In the genomic region with DNA sequence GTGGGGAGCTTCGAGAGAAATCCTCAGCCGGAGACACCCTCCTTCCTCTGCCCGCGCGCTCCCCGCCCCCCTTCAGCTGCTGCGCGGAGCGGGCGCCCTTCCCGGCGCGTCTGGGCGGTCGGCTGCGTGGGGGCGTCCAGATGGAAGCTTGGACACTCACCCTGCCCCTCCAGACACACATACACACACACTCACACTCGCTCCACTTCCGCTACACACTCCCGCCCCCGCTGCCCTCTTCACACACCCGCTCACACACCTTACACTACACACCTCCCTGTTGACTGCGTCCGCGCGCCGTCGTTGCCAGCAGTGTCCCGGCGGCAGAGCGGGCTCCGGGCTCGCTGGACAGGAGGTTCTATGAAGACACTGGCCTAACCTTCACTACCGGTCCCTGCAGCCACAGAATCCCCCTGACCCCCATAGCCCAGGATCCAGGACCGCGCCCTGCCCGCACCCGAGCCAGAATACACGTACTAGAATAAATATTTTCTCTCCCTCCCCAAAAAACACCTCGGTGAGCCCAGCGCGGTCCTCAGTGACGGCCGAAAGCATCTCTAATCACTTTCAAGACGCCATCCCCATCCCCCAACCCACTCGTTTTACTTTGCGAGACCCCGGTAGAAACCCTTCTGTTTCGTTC, we compare ENCODE assay signal across 8 cellular contexts. TPM values are rescaled to one million over a fixed set of nuclear protein-coding genes. Genes with fewer than 3 reads are reported as not detected.
A peak's percentile ranks its signal among the peaks of the same experiment; 100 is the strongest.
DNase-seq lines count a peak whose midpoint lies in the region; ATAC-seq and TF ChIP-seq lines count a peak whose summit lies in the region.

No MANE protein-coding gene starts in this region.

- H3K4me3 ChIP-seq in AG04450 (ENCODE audit: low read depth, low read length) = peak overlapping the region; percentile 68

- peaks cover 32% of the 10 kb centered on the region for H3K27me3 Mint-ChIP-seq in activated CD4-positive, alpha-beta T cell treated with anti-CD3 and anti-CD28 coated beads, Interleukin-2, amount 10 ng/mL, durations not matched to agents 24 days and 14 days
- H3K27me3 Mint-ChIP-seq in effector memory CD8-positive, alpha-beta T cell = peaks cover 53 to 66% of the 10 kb centered on the region in 2 donors
- H3K27me3 Mint-ChIP-seq in stimulated activated memory B cell treated with anti-CD40 and anti-IgM and Interleukin-4, amounts not matched to agents 10 μg/mL and 1 μg/mL and 100 μg/mL, for 72 hours = peaks cover 12% of the 10 kb centered on the region

- TF ChIP-seq CTCF in AG04450 (IDR thresholded peaks at IDR 0.05; ENCODE audit: low read depth, low read length) = no peak

- H3K27me3 ChIP-seq in AG04450 (ENCODE audit: control insufficient read depth, insufficient read depth, low read length) = peaks cover 51% of the 10 kb centered on the region

- CTCF ChIA-PET in AG04450 (lab: Charles Lee) = interaction anchor here (0.6 to 4.3 kb wide), 44 partner anchors 8 to 1926 kb away, joined by 3 to 102 read pairs (median 4); a partner anchor contains a TSS

- H3K9me3 Mint-ChIP-seq in activated CD4-positive, alpha-beta T cell treated with anti-CD3 and anti-CD28 coated beads, Interleukin-2, amount 10 ng/mL, durations not matched to agents 24 days and 14 days = no peaks in the 10 kb centered on the region
- H3K9me3 Mint-ChIP-seq in effector memory CD8-positive, alpha-beta T cell = no peaks in the 10 kb centered on the region
- no peaks in the 10 kb centered on the region for H3K9me3 Mint-ChIP-seq in stimulated activated memory B cell treated with anti-CD40 and anti-IgM and Interleukin-4, amounts not matched to agents 10 μg/mL and 1 μg/mL and 100 μg/mL, for 72 hours

- peak; percentile 6 for ATAC-seq in HG03575 (IDR thresholded peaks at IDR 0.05; ENCODE audit: extremely low read depth, insufficient number of reproducible peaks, low FRiP score, unreplicated experiment)
- peak; percentile 16 for ATAC-seq in effector memory CD8-positive, alpha-beta T cell (replicated peaks)
- ATAC-seq in stimulated activated memory B cell treated with anti-CD40 and anti-IgM and Interleukin-4, amounts not matched to agents 10 μg/mL and 1 μg/mL and 100 μg/mL, for 72 hours = peak; percentile 57
- ATAC-seq in HG02763 (IDR thresholded peaks at IDR 0.05; ENCODE audit: unreplicated experiment) = no peak

- H3K27ac Mint-ChIP-seq in activated CD4-positive, alpha-beta T cell treated with anti-CD3 and anti-CD28 coated beads, Interleukin-2, amount 10 ng/mL, durations not matched to agents 24 days and 14 days = peak overlapping the region; percentile 100
- peak overlapping the region; percentile 86 to 92 for H3K27ac Mint-ChIP-seq in effector memory CD8-positive, alpha-beta T cell
- peak overlapping the region; percentile 96 for H3K27ac Mint-ChIP-seq in stimulated activated memory B cell treated with anti-CD40 and anti-IgM and Interleukin-4, amounts not matched to agents 10 μg/mL and 1 μg/mL and 100 μg/mL, for 72 hours

- intact Hi-C loops in activated CD4-positive, alpha-beta T cell treated with anti-CD3 and anti-CD28 coated beads, Interleukin-2, amount 10 ng/mL, durations not matched to agents 24 days and 14 days (cut with micrococcal nuclease) = loop anchor here (1.0 to 10.0 kb wide), 6 partner anchors 341 to 915 kb away; a partner anchor contains a TSS

- peaks cover 46% of the 10 kb centered on the region for H3K4me1 Mint-ChIP-seq in activated CD4-positive, alpha-beta T cell treated with anti-CD3 and anti-CD28 coated beads, Interleukin-2, amount 10 ng/mL, durations not matched to agents 24 days and 14 days
- peaks cover 36 to 52% of the 10 kb centered on the region in 2 donors for H3K4me1 Mint-ChIP-seq in effector memory CD8-positive, alpha-beta T cell (ENCODE audit: low read depth in 2 of 2)
- peaks cover 67% of the 10 kb centered on the region for H3K4me1 Mint-ChIP-seq in stimulated activated memory B cell treated with anti-CD40 and anti-IgM and Interleukin-4, amounts not matched to agents 10 μg/mL and 1 μg/mL and 100 μg/mL, for 72 hours

- peak overlapping the region; percentile 97 for H3K4me3 Mint-ChIP-seq in activated CD4-positive, alpha-beta T cell treated with anti-CD3 and anti-CD28 coated beads, Interleukin-2, amount 10 ng/mL, durations not matched to agents 24 days and 14 days
- H3K4me3 Mint-ChIP-seq in effector memory CD8-positive, alpha-beta T cell = peak overlapping the region; percentile 96 to 99
- peak overlapping the region; percentile 92 for H3K4me3 Mint-ChIP-seq in stimulated activated memory B cell treated with anti-CD40 and anti-IgM and Interleukin-4, amounts not matched to agents 10 μg/mL and 1 μg/mL and 100 μg/mL, for 72 hours

- POLR2A ChIA-PET in AG04450 (lab: Yijun Ruan, JAX) = interaction anchor here (0.5 to 3.2 kb wide), 5 partner anchors 13 to 316 kb away, joined by 3 to 12 read pairs (median 5); a partner anchor contains a TSS

- peaks cover 42% of the 10 kb centered on the region for H3K36me3 Mint-ChIP-seq in activated CD4-positive, alpha-beta T cell treated with anti-CD3 and anti-CD28 coated beads, Interleukin-2, amount 10 ng/mL, durations not matched to agents 24 days and 14 days (ENCODE audit: low read depth)
- H3K36me3 Mint-ChIP-seq in effector memory CD8-positive, alpha-beta T cell (ENCODE audit: insufficient read depth) = peaks cover 19% of the 10 kb centered on the region
- peaks cover 40% of the 10 kb centered on the region for H3K36me3 Mint-ChIP-seq in stimulated activated memory B cell treated with anti-CD40 and anti-IgM and Interleukin-4, amounts not matched to agents 10 μg/mL and 1 μg/mL and 100 μg/mL, for 72 hours

- DNase-seq in AG04450 (ENCODE audit: low read depth, low spot score) (no peak), GM19238 (ENCODE audit: insufficient read length, low spot score) (peak; percentile 48), midbrain (lab: John Stamatoyannopoulos, UW) (peak; percentile 37)
- peak; percentile 89 for DNase-seq in activated CD4-positive, alpha-beta T cell treated with anti-CD3 and anti-CD28 coated beads, Interleukin-2, amount 10 ng/mL, durations not matched to agents 24 days and 14 days
- peak in 2 of 3 experiments; percentile 22 to 65 for DNase-seq in effector memory CD8-positive, alpha-beta T cell

- no peaks in the 10 kb centered on the region; the same call in 1 of the 2 replicates for H3K9me3 ChIP-seq in AG04450 (ENCODE audit: control insufficient read depth, insufficient read depth, low read length)

- no peak overlapping the region for H3K27ac ChIP-seq in AG04450 (ENCODE audit: low read depth, low read length)

RNA-seq across cellular contexts. Expression of a gene that starts 1.1 kb away (rescaled TPM):
- polyA plus RNA-seq in AG04450 (2011; rRNA removed) = 0.57 and 0.61 TPM in 2 replicates
- polyA minus RNA-seq in AG04450 (2011; rRNA and poly(A)+ RNA removed) = 0.39 and 0.51 TPM in 2 replicates
- total RNA-seq in activated CD4-positive, alpha-beta T cell treated with anti-CD3 and anti-CD28 coated beads, Interleukin-2, amount 10 ng/mL, durations not matched to agents 24 days and 14 days = 178 and 201 TPM in 2 replicates

RNA-seq across cellular contexts. Expression of a gene that starts 12.7 kb away (rescaled TPM):
- polyA plus RNA-seq in AG04450 (2011; rRNA removed) = 13.3 and 17.8 TPM in 2 replicates
- 6.8 and 11.5 TPM in 2 replicates for polyA minus RNA-seq in AG04450 (2011; rRNA and poly(A)+ RNA removed)
- total RNA-seq in activated CD4-positive, alpha-beta T cell treated with anti-CD3 and anti-CD28 coated beads, Interleukin-2, amount 10 ng/mL, durations not matched to agents 24 days and 14 days = 43.6 and 43.8 TPM in 2 replicates
